In the genomic region with DNA sequence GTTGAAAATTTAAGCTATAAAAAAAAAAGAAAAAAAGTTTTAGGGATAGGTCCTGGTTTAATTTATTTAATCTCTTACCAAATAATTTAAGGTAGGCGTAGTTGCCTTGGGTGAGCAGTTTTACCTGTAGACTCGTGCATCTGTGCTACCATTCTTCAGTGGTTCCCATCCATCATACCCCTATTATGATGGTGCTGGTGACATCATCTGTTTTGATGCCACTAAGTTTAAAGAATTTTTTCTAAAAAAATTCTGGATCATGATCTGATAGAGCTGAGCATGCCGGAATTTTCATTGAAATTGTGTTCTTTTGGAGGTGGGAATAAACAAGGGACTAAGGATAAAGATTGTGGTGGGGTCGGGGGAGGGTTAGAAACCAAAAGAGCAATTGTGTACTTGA, we compare ENCODE assay signal across 28 cellular contexts. TPM values are rescaled to one million over a fixed set of nuclear protein-coding genes. Genes with fewer than 3 reads are reported as not detected.
DNase-seq lines count a peak whose midpoint lies in the region; ATAC-seq and TF ChIP-seq lines count a peak whose summit lies in the region.
"Had no signal": no experiment of that assay in that cellular context is flagged by ENCODE, and none has a peak within 500 bp of the region (broad histone marks: within the 10 kb centered on the region; RNA-seq: fewer than 3 reads in every experiment).

No MANE protein-coding gene starts in this region.

- no peak for DNase-seq in breast epithelium (ENCODE audit: low spot score in 2 of 2)
- no peak for DNase-seq in mammary epithelial cell
- no peak for DNase-seq in chondrocyte (ENCODE audit: low spot score)
- no peak for DNase-seq in neural progenitor cell (ENCODE audit: low spot score)
- no peak for DNase-seq in tibial nerve (ENCODE audit: low spot score in 2 of 2)
- DNase-seq in stomach: no peak
- DNase-seq in activated T-helper 2 cell treated with anti-CD3 and anti-CD28 coated beads, Interferon-gamma antibody, Interleukin-2, Interleukin-4, amounts not matched to agents 10 μg/mL and 5 μg/mL and 100 μg/mL, durations not matched to agents 14 hours and 24 hours and 36 hours (ENCODE audit: low spot score): no peak
- DNase-seq: 8988T; activated CD4-positive, alpha-beta memory T cell treated with anti-CD3 and anti-CD28 coated beads for 36 hours; activated CD4-positive, alpha-beta T cell treated with anti-CD3 and anti-CD28 coated beads for 1 hour; activated CD8-positive, alpha-beta memory T cell treated with anti-CD3 and anti-CD28 coated beads, Interleukin-2, amount 50 U/mL, for 4 hours; activated naive CD4-positive, alpha-beta T cell treated with Interleukin-2 at 50 U/mL for 16 hours; CD4-positive, alpha-beta T cell; GOT3; Karpas-422; mesendoderm; NCI-H1417 treated with DMSO at 0.1 percent for 48 hours; NCI-H2081; NCI-H526; PC-9; uterus had no signal

- in situ Hi-C loops in mammary epithelial cell (cut with MboI; ENCODE audit: low sequenced_read_pairs in 2 of 2): no loop called here

- TF ChIP-seq POLR2A in breast epithelium (IDR thresholded peaks at IDR 0.05): no peak
- TF ChIP-seq POLR2A in tibial nerve (IDR thresholded peaks at IDR 0.05): no peak
- no peak for TF ChIP-seq POLR2A in stomach (IDR thresholded peaks at IDR 0.05)

- H3K4me3 ChIP-seq in breast epithelium (no peak overlapping the region), mammary epithelial cell (replicated peaks in 1 of 3; ENCODE audit: insufficient read depth in 1 of 3, low read depth in 2 of 3, low read length in 3 of 3) (no peak overlapping the region), neural progenitor cell (no peak overlapping the region), tibial nerve (no peak overlapping the region), stomach (no peak overlapping the region)
- H3K4me3 ChIP-seq: PC-9, prostate gland, suprapubic skin, uterus had no signal

- no peak overlapping the region for H3K4me3 Mint-ChIP-seq in chondrocyte (ENCODE audit: unreplicated experiment)
- peak overlapping the region; percentile 65 for H3K4me3 Mint-ChIP-seq in neural progenitor cell
- no peak overlapping the region for H3K4me3 Mint-ChIP-seq in activated T-helper 2 cell treated with anti-CD3 and anti-CD28 coated beads, Interferon-gamma antibody, Interleukin-2, Interleukin-4, amounts not matched to agents 10 μg/mL and 5 μg/mL and 100 μg/mL, durations not matched to agents 14 hours and 24 hours and 36 hours (ENCODE audit: low read depth)
- H3K4me3 Mint-ChIP-seq: activated CD4-positive, alpha-beta memory T cell treated with anti-CD3 and anti-CD28 coated beads for 36 hours; CD4-positive, alpha-beta T cell; stimulated activated effector memory CD8-positive, alpha-beta T cell treated with anti-CD3 and anti-CD28 coated beads, Interleukin-12 subunit alpha, Interleukin-12 subunit beta, amount 100 ng/mL, for 72 hours had no signal

- WGBS in mammary epithelial cell (ENCODE audit: low coverage, missing lambda C conversion rate): 100% methylated on average over 4 of the region's 4 CpGs
- 47 to 53% methylated on average over 4 of the region's 4 CpGs for WGBS in tibial nerve, 2 donors
- WGBS in stomach, 5 donors: 86 to 93% (median 90%) methylated on average over 4 of the region's 4 CpGs

- H3F3A ChIP-seq in neural progenitor cell (ENCODE audit: low read depth): peaks cover 17% of the 10 kb centered on the region

- H3K4me2 ChIP-seq in mammary epithelial cell (ENCODE audit: insufficient read depth, low read depth, low read length): no peak overlapping the region
- H3K4me2 ChIP-seq in neural progenitor cell: no peak overlapping the region
- H3K4me2 ChIP-seq: PC-9 had no signal

- H3K36me3 Mint-ChIP-seq in chondrocyte (ENCODE audit: low read depth) (peaks cover 3% of the 10 kb centered on the region), neural progenitor cell (peaks cover 8% of the 10 kb centered on the region)
- no peaks in the 10 kb centered on the region for H3K36me3 Mint-ChIP-seq in activated T-helper 2 cell treated with anti-CD3 and anti-CD28 coated beads, Interferon-gamma antibody, Interleukin-2, Interleukin-4, amounts not matched to agents 10 μg/mL and 5 μg/mL and 100 μg/mL, durations not matched to agents 14 hours and 24 hours and 36 hours (ENCODE audit: low read depth)
- H3K36me3 Mint-ChIP-seq: activated CD4-positive, alpha-beta memory T cell treated with anti-CD3 and anti-CD28 coated beads for 36 hours; stimulated activated effector memory CD8-positive, alpha-beta T cell treated with anti-CD3 and anti-CD28 coated beads, Interleukin-12 subunit alpha, Interleukin-12 subunit beta, amount 100 ng/mL, for 72 hours had no signal

- H4K20me1 ChIP-seq in mammary epithelial cell (ENCODE audit: insufficient read depth, low read length): peaks cover 4% of the 10 kb centered on the region
- no peaks in the 10 kb centered on the region for H4K20me1 ChIP-seq in neural progenitor cell (ENCODE audit: low read depth)

- TF ChIP-seq EP300 in tibial nerve (IDR thresholded peaks at IDR 0.05) (no peak), stomach (IDR thresholded peaks at IDR 0.05) (no peak)

- no peak for ATAC-seq in HG02610 (IDR thresholded peaks at IDR 0.05; ENCODE audit: unreplicated experiment)
- ATAC-seq: left lobe of liver; Right ventricle myocardium inferior; stimulated activated effector memory CD8-positive, alpha-beta T cell treated with anti-CD3 and anti-CD28 coated beads, Interleukin-12 subunit alpha, Interleukin-12 subunit beta, amount 100 ng/mL, for 72 hours had no signal

- H3K9me3 Mint-ChIP-seq in chondrocyte (ENCODE audit: low read depth) (no peaks in the 10 kb centered on the region), neural progenitor cell (peaks cover under 1% of the 10 kb centered on the region)
- no peaks in the 10 kb centered on the region for H3K9me3 Mint-ChIP-seq in activated T-helper 2 cell treated with anti-CD3 and anti-CD28 coated beads, Interferon-gamma antibody, Interleukin-2, Interleukin-4, amounts not matched to agents 10 μg/mL and 5 μg/mL and 100 μg/mL, durations not matched to agents 14 hours and 24 hours and 36 hours
- H3K9me3 Mint-ChIP-seq: activated CD4-positive, alpha-beta memory T cell treated with anti-CD3 and anti-CD28 coated beads for 36 hours; CD4-positive, alpha-beta T cell; stimulated activated effector memory CD8-positive, alpha-beta T cell treated with anti-CD3 and anti-CD28 coated beads, Interleukin-12 subunit alpha, Interleukin-12 subunit beta, amount 100 ng/mL, for 72 hours had no signal

- H3K36me3 ChIP-seq in breast epithelium (no peaks in the 10 kb centered on the region), mammary epithelial cell (ENCODE audit: insufficient read depth, low read length) (no peaks in the 10 kb centered on the region), neural progenitor cell (no peaks in the 10 kb centered on the region), tibial nerve (peaks cover 0 to 4% (median 0%) of the 10 kb centered on the region in 3 donors), stomach (peaks cover 0 to 7% (median 0%) of the 10 kb centered on the region in 4 donors)
- H3K36me3 ChIP-seq: prostate gland, suprapubic skin, uterus had no signal

- H2AFZ ChIP-seq in mammary epithelial cell (ENCODE audit: low read depth, low read length): no peak overlapping the region
- H2AFZ ChIP-seq in neural progenitor cell (replicated peaks): no peak overlapping the region
- H2AFZ ChIP-seq: PC-9 had no signal

- H3K9me3 ChIP-seq in breast epithelium (no peaks in the 10 kb centered on the region), mammary epithelial cell (replicated peaks; ENCODE audit: insufficient read depth, low read length) (no peaks in the 10 kb centered on the region), neural progenitor cell (ENCODE audit: low read depth) (no peaks in the 10 kb centered on the region), tibial nerve (no peaks in the 10 kb centered on the region), stomach (no peaks in the 10 kb centered on the region)
- H3K9me3 ChIP-seq: prostate gland, suprapubic skin, uterus had no signal

- peaks cover 91% of the 10 kb centered on the region for H3K79me2 ChIP-seq in mammary epithelial cell (ENCODE audit: insufficient read depth, low read length)
- H3K79me2 ChIP-seq in neural progenitor cell (ENCODE audit: low read depth): peaks cover 61% of the 10 kb centered on the region

- no TSS peak for BruUV-seq in mammary epithelial cell (replicated peaks; lab: Mats Ljungman, UMichigan)

- CTCF ChIA-PET in mammary epithelial cell (lab: Charles Lee; ENCODE audit: low non-redundant PET): no interaction called here

- no peak for TF ChIP-seq CTCF in breast epithelium (IDR thresholded peaks at IDR 0.05)
- TF ChIP-seq CTCF in mammary epithelial cell (conservative IDR thresholded peaks at IDR 0.05 in 1 of 2, IDR thresholded peaks at IDR 0.05 in 1 of 2; ENCODE audit: extremely low read depth in 1 of 2, insufficient read depth in 1 of 2, low read depth in 1 of 2, low read length in 2 of 2): no peak
- TF ChIP-seq CTCF in chondrocyte (IDR thresholded peaks at IDR 0.05): no peak
- TF ChIP-seq CTCF in neural progenitor cell (IDR thresholded peaks at IDR 0.05): no peak
- TF ChIP-seq CTCF in tibial nerve (IDR thresholded peaks at IDR 0.05): no peak
- TF ChIP-seq CTCF in stomach (IDR thresholded peaks at IDR 0.05): no peak

- H3K9ac ChIP-seq in mammary epithelial cell (ENCODE audit: insufficient read depth, low read length): no peak overlapping the region
- H3K9ac ChIP-seq in neural progenitor cell: no peak overlapping the region

- intact Hi-C loops in breast epithelium (cut with DNase I; ENCODE audit: low total_unique reads): no loop called here
- intact Hi-C loops in mammary epithelial cell (cut with micrococcal nuclease): no loop called here
- intact Hi-C loops in stomach (cut with DNase I; ENCODE audit: low total_unique reads): no loop called here
- intact Hi-C loops in activated T-helper 2 cell treated with anti-CD3 and anti-CD28 coated beads, Interferon-gamma antibody, Interleukin-2, Interleukin-4, amounts not matched to agents 10 μg/mL and 5 μg/mL and 100 μg/mL, durations not matched to agents 14 hours and 24 hours and 36 hours (cut with micrococcal nuclease): no loop called here

- H3K27me3 Mint-ChIP-seq in chondrocyte (ENCODE audit: low read depth) (no peaks in the 10 kb centered on the region), neural progenitor cell (ENCODE audit: insufficient read depth, low read depth) (peaks cover 2% of the 10 kb centered on the region)
- peaks cover 46% of the 10 kb centered on the region for H3K27me3 Mint-ChIP-seq in activated T-helper 2 cell treated with anti-CD3 and anti-CD28 coated beads, Interferon-gamma antibody, Interleukin-2, Interleukin-4, amounts not matched to agents 10 μg/mL and 5 μg/mL and 100 μg/mL, durations not matched to agents 14 hours and 24 hours and 36 hours (ENCODE audit: low read depth)

- H3K27ac ChIP-seq in breast epithelium (peak overlapping the region; percentile 29 to 68), mammary epithelial cell (ENCODE audit: insufficient read depth, low read depth, low read length) (no peak overlapping the region), neural progenitor cell (no peak overlapping the region), tibial nerve (peak overlapping the region in 3 of 4 donors; percentile 57 to 90 (median 76)), stomach (peak overlapping the region in 1 of 5 donors; percentile 31)
- H3K27ac ChIP-seq: HL-60, PC-9, prostate gland had no signal

- peaks cover 84% of the 10 kb centered on the region for H3K4me1 Mint-ChIP-seq in chondrocyte (ENCODE audit: low read depth)
- H3K4me1 Mint-ChIP-seq in neural progenitor cell: peaks cover 79% of the 10 kb centered on the region
- H3K4me1 Mint-ChIP-seq in activated T-helper 2 cell treated with anti-CD3 and anti-CD28 coated beads, Interferon-gamma antibody, Interleukin-2, Interleukin-4, amounts not matched to agents 10 μg/mL and 5 μg/mL and 100 μg/mL, durations not matched to agents 14 hours and 24 hours and 36 hours (ENCODE audit: low read depth): no peaks in the 10 kb centered on the region
- H3K4me1 Mint-ChIP-seq: stimulated activated effector memory CD8-positive, alpha-beta T cell treated with anti-CD3 and anti-CD28 coated beads, Interleukin-12 subunit alpha, Interleukin-12 subunit beta, amount 100 ng/mL, for 72 hours had no signal

- H3K27ac Mint-ChIP-seq in chondrocyte (ENCODE audit: unreplicated experiment) (peak overlapping the region; percentile 93), neural progenitor cell (peak overlapping the region; percentile 99)
- no peak overlapping the region for H3K27ac Mint-ChIP-seq in activated T-helper 2 cell treated with anti-CD3 and anti-CD28 coated beads, Interferon-gamma antibody, Interleukin-2, Interleukin-4, amounts not matched to agents 10 μg/mL and 5 μg/mL and 100 μg/mL, durations not matched to agents 14 hours and 24 hours and 36 hours
- H3K27ac Mint-ChIP-seq: activated CD4-positive, alpha-beta memory T cell treated with anti-CD3 and anti-CD28 coated beads for 36 hours; CD4-positive, alpha-beta T cell; stimulated activated effector memory CD8-positive, alpha-beta T cell treated with anti-CD3 and anti-CD28 coated beads, Interleukin-12 subunit alpha, Interleukin-12 subunit beta, amount 100 ng/mL, for 72 hours had no signal

- no peaks in the 10 kb centered on the region for H3K27me3 ChIP-seq in breast epithelium
- H3K27me3 ChIP-seq in mammary epithelial cell (ENCODE audit: insufficient read depth, low read length): no peaks in the 10 kb centered on the region
- no peaks in the 10 kb centered on the region for H3K27me3 ChIP-seq in neural progenitor cell
- H3K27me3 ChIP-seq in tibial nerve: no peaks in the 10 kb centered on the region
- H3K27me3 ChIP-seq in stomach: no peaks in the 10 kb centered on the region
- H3K27me3 ChIP-seq: suprapubic skin, uterus had no signal

- no peaks in the 10 kb centered on the region for H3K4me1 ChIP-seq in breast epithelium
- peaks cover 10% of the 10 kb centered on the region for H3K4me1 ChIP-seq in mammary epithelial cell (ENCODE audit: insufficient read depth, low read length)
- H3K4me1 ChIP-seq in neural progenitor cell: peaks cover 48% of the 10 kb centered on the region
- H3K4me1 ChIP-seq in tibial nerve: peaks cover 0 to 95% (median 43%) of the 10 kb centered on the region in 4 donors
- peaks cover 0 to 82% (median 48%) of the 10 kb centered on the region in 4 donors for H3K4me1 ChIP-seq in stomach
- H3K4me1 ChIP-seq: prostate gland had no signal

- dilution Hi-C loops in mammary epithelial cell (cut with HindIII; ENCODE audit: low sequenced_read_pairs): no loop called here

RNA-seq across cellular contexts. Expression of a gene that starts 15.7 kb away (rescaled TPM):
- total RNA-seq in breast epithelium (100 to 1,000 TPM; 125 to 679 (median 249) TPM), mammary epithelial cell (100 to 1,000 TPM; 131 to 164 TPM), chondrocyte (307 to 453 TPM (median 449 TPM) in 3 replicates), neural progenitor cell (ENCODE audit: low replicate concordance) (72.8 and 90.2 TPM in 2 replicates), tibial nerve (100 to 1,000 TPM; 288 to 318 (median 304) TPM), stomach (100 to 1,000 TPM; 110 to 355 (median 208) TPM)
- polyA plus RNA-seq in mammary epithelial cell (69.5 TPM), stomach (10 to 100 TPM; 11.7 to 16.4 (median 12.5) TPM)
- 137 TPM for polyA minus RNA-seq in mammary epithelial cell
- total RNA-seq in activated T-helper 2 cell treated with anti-CD3 and anti-CD28 coated beads, Interferon-gamma antibody, Interleukin-2, Interleukin-4, amounts not matched to agents 10 μg/mL and 5 μg/mL and 100 μg/mL, durations not matched to agents 14 hours and 24 hours and 36 hours: 0.05 and 0.39 TPM in 2 replicates
- total RNA-seq: CD4-positive, alpha-beta T cell had no signal

Comparison
In these comparisons a context has a peak if more than half of its experiments do, and no peak if none do; other contexts are left out.
1. H3K27ac ChIP-seq: peak in breast epithelium (2 of 2) and tibial nerve (3 of 4); none in mammary epithelial cell (single experiment) and neural progenitor cell (single experiment).
2. RNA of a gene that starts 15.7 kb away (total RNA-seq): 307 to 453 TPM in chondrocyte, 288 to 318 TPM in tibial nerve, 125 to 679 TPM in breast epithelium, 110 to 355 TPM in stomach, 131 to 164 TPM in mammary epithelial cell and 72.8 to 90.2 TPM in neural progenitor cell; 0.05 to 0.39 TPM in activated T-helper 2 cell treated with anti-CD3 and anti-CD28 coated beads, Interferon-gamma antibody, Interleukin-2, Interleukin-4, amounts not matched to agents 10 μg/mL and 5 μg/mL and 100 μg/mL, durations not matched to agents 14 hours and 24 hours and 36 hours; every median in the first group is over 10 times any median in the second.